In the genomic region with DNA sequence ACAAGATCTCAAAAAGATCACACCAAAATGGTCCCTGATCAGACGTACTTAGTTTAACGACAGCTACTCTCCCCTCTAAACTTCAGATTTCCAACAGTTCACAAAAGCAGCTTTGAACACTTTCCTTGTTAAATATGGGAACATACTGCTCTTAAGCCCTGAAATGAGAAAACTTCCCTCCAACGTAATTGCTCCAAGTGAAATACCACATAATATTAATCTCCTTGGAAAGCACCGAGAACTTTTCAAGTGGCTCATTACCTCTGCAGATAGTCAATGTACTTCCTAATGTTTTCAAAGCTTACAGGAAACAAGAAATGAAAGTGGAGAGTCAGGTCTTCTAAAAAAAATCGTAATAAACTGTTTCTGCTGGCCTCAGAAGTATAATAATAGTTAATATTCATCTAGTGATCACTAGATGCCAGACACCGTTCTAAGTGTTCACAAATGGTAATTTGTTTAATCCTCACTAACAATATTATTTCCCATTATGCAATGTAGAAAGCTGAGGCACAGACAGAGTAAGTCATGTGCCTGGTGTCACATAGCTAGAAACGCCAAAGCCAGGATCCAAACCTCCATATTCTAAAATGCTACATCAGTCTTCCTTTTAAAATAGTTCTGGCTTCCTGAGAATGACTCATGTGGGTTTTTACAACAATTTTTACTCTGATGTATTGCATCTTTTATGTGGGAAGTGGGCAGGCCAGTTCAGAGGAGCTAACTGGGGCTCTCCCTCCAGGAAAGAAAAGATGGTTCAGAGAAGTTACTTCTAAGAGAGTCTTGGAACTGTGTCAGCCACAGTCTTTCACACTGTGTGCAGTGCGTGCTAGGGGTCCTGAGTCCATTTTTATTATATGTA, we compare ENCODE assay signal across 12 cellular contexts.
DNase-seq lines count a peak whose midpoint lies in the region; ATAC-seq, FAIRE-seq and TF ChIP-seq lines count a peak whose summit lies in the region.
"Had no signal": no experiment of that assay in that cellular context is flagged by ENCODE, and none has a peak within 500 bp of the region (broad histone marks: within the 10 kb centered on the region; RNA-seq: fewer than 3 reads in every experiment).

No MANE protein-coding gene starts in this region.

- H3K27ac ChIP-seq in GM12878 (ENCODE audit: control insufficient read depth, insufficient read depth), result no peak overlapping the region
- H3K27ac ChIP-seq: Peyer's patch, stomach had no signal

- no peak overlapping the region for H3K9ac ChIP-seq in GM12878 (ENCODE audit: control insufficient read depth, insufficient read depth, low read length)

- H3K79me2 ChIP-seq in GM12878 (ENCODE audit: control insufficient read depth, insufficient read depth, low read length), result no peaks in the 10 kb centered on the region

- H3K4me1 ChIP-seq in GM12878 (ENCODE audit: control insufficient read depth, insufficient read depth, low read length), result no peaks in the 10 kb centered on the region
- H3K4me1 ChIP-seq: Peyer's patch, stomach had no signal

- H4K20me1 ChIP-seq in GM12878 (ENCODE audit: control insufficient read depth, insufficient read depth), result no peaks in the 10 kb centered on the region

- H3K4me1 Mint-ChIP-seq in T-helper 2 cell treated with Interferon-gamma antibody and Interleukin-4, amounts not matched to agents 5 μg/mL and 100 μg/mL, for 36 hours (ENCODE audit: low read depth), result no peaks in the 10 kb centered on the region
- H3K4me1 Mint-ChIP-seq: H9 had no signal

- ATAC-seq in GM19351 (IDR thresholded peaks at IDR 0.05; ENCODE audit: unreplicated experiment) (peak; percentile 38), GM12878 (peak; percentile 32; the same call in 1 of the 3 replicates), HG02970 (IDR thresholded peaks at IDR 0.05; ENCODE audit: low FRiP score, unreplicated experiment) (no peak), GM18868 (IDR thresholded peaks at IDR 0.05; ENCODE audit: unreplicated experiment) (no peak)
- ATAC-seq: activated CD8-positive, alpha-beta memory T cell treated with anti-CD3 and anti-CD28 coated beads, Interleukin-2, amount 10 ng/mL, durations not matched to agents 7 days and 5 days; HepG2 had no signal

- H3K27me3 ChIP-seq in MG63 (no peaks in the 10 kb centered on the region), GM12878 (replicated peaks in 1 of 2; ENCODE audit: control insufficient read depth in 2 of 2, insufficient read depth in 2 of 2, low read length in 1 of 2) (no peaks in the 10 kb centered on the region)
- H3K27me3 ChIP-seq: Peyer's patch, stomach had no signal

- no peak overlapping the region for H2AFZ ChIP-seq in GM12878 (ENCODE audit: control insufficient read depth, low read depth, low read length)

- no peak for TF ChIP-seq RAD21 in GM12878 (IDR thresholded peaks at IDR 0.05; ENCODE audit: insufficient read depth, low read depth, low read length)

- H3K27ac Mint-ChIP-seq in T-helper 2 cell treated with Interferon-gamma antibody and Interleukin-4, amounts not matched to agents 5 μg/mL and 100 μg/mL, for 36 hours, result no peak overlapping the region
- H3K27ac Mint-ChIP-seq: activated CD8-positive, alpha-beta memory T cell treated with anti-CD3 and anti-CD28 coated beads, Interleukin-2, amount 10 ng/mL, durations not matched to agents 7 days and 5 days; H9 had no signal

- no peaks in the 10 kb centered on the region for H3K36me3 Mint-ChIP-seq in T-helper 2 cell treated with Interferon-gamma antibody and Interleukin-4, amounts not matched to agents 5 μg/mL and 100 μg/mL, for 36 hours (ENCODE audit: low read depth)
- H3K36me3 Mint-ChIP-seq: activated CD8-positive, alpha-beta memory T cell treated with anti-CD3 and anti-CD28 coated beads, Interleukin-2, amount 10 ng/mL, durations not matched to agents 7 days and 5 days had no signal

- intact Hi-C loops in GM12878 (cut with micrococcal nuclease; ENCODE audit: unreplicated experiment), result no loop called here

- H3K4me3 Mint-ChIP-seq in T-helper 2 cell treated with Interferon-gamma antibody and Interleukin-4, amounts not matched to agents 5 μg/mL and 100 μg/mL, for 36 hours, result no peak overlapping the region
- H3K4me3 Mint-ChIP-seq: activated CD8-positive, alpha-beta memory T cell treated with anti-CD3 and anti-CD28 coated beads, Interleukin-2, amount 10 ng/mL, durations not matched to agents 7 days and 5 days; H9 had no signal

- H3K27me3 Mint-ChIP-seq in T-helper 2 cell treated with Interferon-gamma antibody and Interleukin-4, amounts not matched to agents 5 μg/mL and 100 μg/mL, for 36 hours (ENCODE audit: low read depth), result no peaks in the 10 kb centered on the region

- 30% methylated on average over 8 of the region's 8 CpGs for WGBS in GM12878 (ENCODE audit: insufficient coverage, insufficient replicate concordance, low lambda C conversion rate, missing lambda C conversion rate)

- no peaks in the 10 kb centered on the region for H3K9me3 Mint-ChIP-seq in T-helper 2 cell treated with Interferon-gamma antibody and Interleukin-4, amounts not matched to agents 5 μg/mL and 100 μg/mL, for 36 hours
- H3K9me3 Mint-ChIP-seq: H9 had no signal

- TF ChIP-seq EP300 in GM12878 (IDR thresholded peaks at IDR 0.05; ENCODE audit: borderline replicate concordance in 1 of 2, control insufficient read depth in 1 of 2, low read depth in 2 of 2, low read length in 2 of 2), result no peak

- H3K4me2 ChIP-seq in GM12878 (ENCODE audit: control insufficient read depth, insufficient read depth), result no peak overlapping the region

- RAD21 ChIA-PET in GM12878 (lab: Charles Lee; ENCODE audit: unreplicated experiment), result no interaction called here

- H3K9me3 ChIP-seq in MG63 (no peaks in the 10 kb centered on the region), GM12878 (replicated peaks; ENCODE audit: control insufficient read depth, insufficient read depth, low read length) (no peaks in the 10 kb centered on the region)
- H3K9me3 ChIP-seq: Peyer's patch, stomach had no signal

- TF ChIP-seq CTCF in GM12878 (IDR thresholded peaks at IDR 0.05 in 2 of 3, conservative IDR thresholded peaks at IDR 0.05 in 1 of 3; ENCODE audit: control insufficient read depth in 2 of 3, extremely low read depth in 1 of 3, insufficient read depth in 1 of 3, low read depth in 3 of 3, low read length in 3 of 3), result no peak

- H3K4me3 ChIP-seq in MG63 (no peak overlapping the region), GM12878 (no peak overlapping the region)
- H3K4me3 ChIP-seq: Peyer's patch, stomach had no signal

- DNase-seq in MG63 (peak; percentile 34), GM12878 (ENCODE audit: low read depth, low spot score) (no peak), pulmonary artery endothelial cell (ENCODE audit: low read depth, low spot score) (peak; percentile 8)
- no peak for DNase-seq in T-helper 2 cell treated with Interferon-gamma antibody and Interleukin-4, amounts not matched to agents 5 μg/mL and 100 μg/mL, for 36 hours (ENCODE audit: low spot score)
- DNase-seq: activated CD8-positive, alpha-beta memory T cell treated with anti-CD3 and anti-CD28 coated beads, Interleukin-2, amount 10 ng/mL, durations not matched to agents 7 days and 5 days; H9; Peyer's patch; stomach had no signal

- no peak for FAIRE-seq in GM12878 (lab: Jason Lieb, UNC)
- FAIRE-seq: HepG2 had no signal

- H3K36me3 ChIP-seq in MG63 (no peaks in the 10 kb centered on the region), GM12878 (ENCODE audit: control insufficient read depth in 2 of 2, insufficient read depth in 2 of 2, low read length in 1 of 2) (no peaks in the 10 kb centered on the region)
- H3K36me3 ChIP-seq: Peyer's patch, stomach had no signal

- CTCF ChIA-PET in GM12878 (lab: Yijun Ruan, JAX), result interaction anchor here (0.6 kb wide), 1 partner anchor 39 kb away, joined by 3 read pairs; no protein-coding TSS in a partner anchor

- POLR2A ChIA-PET in GM12878 (lab: Charles Lee), result no interaction called here

- SMC1A ChIA-PET in GM12878 (lab: Charles Lee; ENCODE audit: uncharacterized antibody, unreplicated experiment), result interaction anchor here (1.0 kb wide), 1 partner anchor 205 kb away, joined by 3 read pairs; no protein-coding TSS in a partner anchor

- in situ Hi-C loops in GM12878 (cut with MboI), result no loop called here

- no peak for TF ChIP-seq POLR2A in GM12878 (IDR thresholded peaks at IDR 0.05; ENCODE audit: low read depth, low read length)

- no TSS peak for BruUV-seq in GM12878 (replicated peaks; lab: Mats Ljungman, UMichigan)

TF ChIP-seq in GM12878, 131 proteins besides CTCF, POLR2A, EP300 and RAD21:
- TF ChIP-seq GATAD2B (conservative IDR thresholded peaks at IDR 0.05; ENCODE audit: low read depth) (no peak), CREB1 (IDR thresholded peaks at IDR 0.05; ENCODE audit: low read depth) (no peak), ZBED1 (IDR thresholded peaks at IDR 0.05; ENCODE audit: borderline replicate concordance) (no peak), WRNIP1 (IDR thresholded peaks at IDR 0.05; ENCODE audit: borderline replicate concordance, low read depth, low read length) (no peak), BACH1 (IDR thresholded peaks at IDR 0.05; ENCODE audit: borderline replicate concordance) (no peak), SMARCA5 (IDR thresholded peaks at IDR 0.05) (no peak), FOXK2 (IDR thresholded peaks at IDR 0.05) (no peak), CHD1 (IDR thresholded peaks at IDR 0.05; ENCODE audit: low read depth, low read length) (no peak)

Comparison
In these comparisons a context has a peak if more than half of its experiments do, and no peak if none do; other contexts are left out.
1. ATAC-seq: peak in GM19351 (single experiment) and GM12878 (single experiment); none in HG02970 (single experiment) and GM18868 (single experiment).
2. DNase-seq: peak in MG63 (single experiment) and pulmonary artery endothelial cell (single experiment); none in GM12878 (single experiment) and T-helper 2 cell treated with Interferon-gamma antibody and Interleukin-4, amounts not matched to agents 5 μg/mL and 100 μg/mL, for 36 hours (single experiment).